ENCODE assay signal across 14 cellular contexts in genomic region chr22:22714600-22715361, GRCh38.
A peak's percentile ranks its signal among the peaks of the same experiment; 100 is the strongest.
DNase-seq lines count a peak whose midpoint lies in the region; ATAC-seq and TF ChIP-seq lines count a peak whose summit lies in the region.
"Had no signal": no experiment of that assay in that cellular context is flagged by ENCODE, and none has a peak within 500 bp of the region (broad histone marks: within the 10 kb centered on the region; RNA-seq: fewer than 3 reads in every experiment).

No MANE protein-coding gene starts in this region.

- no peaks in the 10 kb centered on the region for H3K9me2 ChIP-seq in PC-9 (ENCODE audit: insufficient read depth)

- no peak overlapping the region for H3K27ac Mint-ChIP-seq in chondrocyte (ENCODE audit: unreplicated experiment)
- H3K27ac Mint-ChIP-seq: T-helper 1 cell treated with Interleukin-12 subunit alpha and Interleukin-12 subunit beta and Interleukin-4 antibody, amounts not matched to agents 30 μg/mL and 1 μg/mL, for 36 hours had no signal

- no peaks in the 10 kb centered on the region for H3K79me2 ChIP-seq in PC-9 (ENCODE audit: low read depth)

- CTCF ChIA-PET in PC-9 (lab: Charles Lee): no interaction called here

- TF ChIP-seq CTCF in PC-9 (conservative IDR thresholded peaks at IDR 0.05): no peak
- TF ChIP-seq CTCF in chondrocyte (IDR thresholded peaks at IDR 0.05): no peak

- POLR2A ChIA-PET in PC-9 (lab: Charles Lee; ENCODE audit: unreplicated experiment): no interaction called here

- H3K27me3 ChIP-seq in PC-9 (ENCODE audit: insufficient read depth, low read depth): no peaks in the 10 kb centered on the region

- peak; percentile 77 for DNase-seq in SIG-M5 treated with dmso at 0.1 percent for 504 hours (lab: John Stamatoyannopoulos, UW; ENCODE audit: unreplicated experiment)
- DNase-seq in sciatic nerve (ENCODE audit: low spot score): no peak
- no peak for DNase-seq in PC-9
- no peak for DNase-seq in glomerular visceral epithelial cell (ENCODE audit: extremely low spot score)
- no peak for DNase-seq in chondrocyte (ENCODE audit: low spot score)
- DNase-seq: gastrocnemius medialis; left colon; NCI-H1105; NCI-H774; occipital lobe; stimulated activated naive CD4-positive, alpha-beta T cell treated with Interleukin-2 at 50 U/mL for 16 hours had no signal

- H3K4me1 Mint-ChIP-seq in chondrocyte (ENCODE audit: low read depth): no peaks in the 10 kb centered on the region

- no peak overlapping the region for H3K4me3 Mint-ChIP-seq in chondrocyte (ENCODE audit: unreplicated experiment)
- H3K4me3 Mint-ChIP-seq: T-helper 1 cell treated with Interleukin-12 subunit alpha and Interleukin-12 subunit beta and Interleukin-4 antibody, amounts not matched to agents 30 μg/mL and 1 μg/mL, for 36 hours had no signal

- no TSS peak for BruUV-seq in PC-9 (replicated peaks; lab: Mats Ljungman, UMichigan)

- no peaks in the 10 kb centered on the region for H3K4me1 ChIP-seq in PC-9 (replicated peaks; ENCODE audit: insufficient read depth)
- H3K4me1 ChIP-seq: gastrocnemius medialis had no signal

- peak; percentile 80 for ATAC-seq in GM18907 (IDR thresholded peaks at IDR 0.05; ENCODE audit: unreplicated experiment)
- peak; percentile 80 for ATAC-seq in HG02938 (IDR thresholded peaks at IDR 0.05; ENCODE audit: unreplicated experiment)
- ATAC-seq in sciatic nerve: peak; percentile 70
- ATAC-seq: gastrocnemius medialis, left colon had no signal

- H3K27me3 Mint-ChIP-seq in chondrocyte (ENCODE audit: low read depth): peaks cover 45% of the 10 kb centered on the region

- H3K36me3 ChIP-seq in PC-9 (ENCODE audit: low read depth): no peaks in the 10 kb centered on the region
- H3K36me3 ChIP-seq: gastrocnemius medialis had no signal

- H3K4me2 ChIP-seq in PC-9: no peak overlapping the region

- H2AFZ ChIP-seq in PC-9: no peak overlapping the region

- H3K36me3 Mint-ChIP-seq in chondrocyte (ENCODE audit: low read depth): no peaks in the 10 kb centered on the region

- H3K27ac ChIP-seq in PC-9: no peak overlapping the region
- H3K27ac ChIP-seq: gastrocnemius medialis had no signal

- H3K9me3 Mint-ChIP-seq in chondrocyte (ENCODE audit: low read depth): no peaks in the 10 kb centered on the region
- H3K9me3 Mint-ChIP-seq: T-helper 1 cell treated with Interleukin-12 subunit alpha and Interleukin-12 subunit beta and Interleukin-4 antibody, amounts not matched to agents 30 μg/mL and 1 μg/mL, for 36 hours had no signal

- no peaks in the 10 kb centered on the region for H3F3A ChIP-seq in PC-9 (ENCODE audit: insufficient read depth, low read depth)

- intact Hi-C loops in sciatic nerve (cut with DNase I) (no loop called here), PC-9 (cut with micrococcal nuclease; ENCODE audit: unreplicated experiment) (no loop called here)

- no peak overlapping the region for H3K4me3 ChIP-seq in PC-9
- H3K4me3 ChIP-seq: gastrocnemius medialis had no signal

- no peaks in the 10 kb centered on the region for H3K9me3 ChIP-seq in PC-9 (ENCODE audit: insufficient read depth, low read depth)
- H3K9me3 ChIP-seq: gastrocnemius medialis had no signal

- H4K20me1 ChIP-seq in PC-9 (ENCODE audit: insufficient read depth): no peaks in the 10 kb centered on the region
